13 cellular contexts compared by ENCODE assay signal in genomic region chr14:104350463-104351185, GRCh38.
DNase-seq lines count a peak whose midpoint lies in the region; ATAC-seq and TF ChIP-seq lines count a peak whose summit lies in the region.
"Had no signal": no experiment of that assay in that cellular context is flagged by ENCODE, and none has a peak within 500 bp of the region (broad histone marks: within the 10 kb centered on the region; RNA-seq: fewer than 3 reads in every experiment).

No MANE protein-coding gene starts in this region.

- H3K9me3 ChIP-seq in esophagus squamous epithelium (peaks cover 0 to 7% (median 0%) of the 10 kb centered on the region in 3 donors), GM23248 (ENCODE audit: low read depth) (no peaks in the 10 kb centered on the region)
- H3K9me3 ChIP-seq: ascending aorta had no signal

- H2AFZ ChIP-seq in GM23248 = no peak overlapping the region

- H3K27ac ChIP-seq in esophagus squamous epithelium = no peak overlapping the region
- H3K27ac ChIP-seq in GM23248 = no peak overlapping the region
- H3K27ac ChIP-seq: ascending aorta, HL-60, RWPE1 had no signal

- ATAC-seq in left cardiac atrium = no peak

- H3K36me3 ChIP-seq in esophagus squamous epithelium (no peaks in the 10 kb centered on the region), GM23248 (ENCODE audit: low read depth) (no peaks in the 10 kb centered on the region)
- H3K36me3 ChIP-seq: ascending aorta had no signal

- TF ChIP-seq POLR2A in esophagus squamous epithelium (IDR thresholded peaks at IDR 0.05) = no peak

- H3F3A ChIP-seq in GM23248 (ENCODE audit: insufficient read depth) = no peaks in the 10 kb centered on the region

- intact Hi-C loops in cardiac septum (cut with DNase I) = no loop called here
- intact Hi-C loops in left cardiac atrium (cut with DNase I) = no loop called here
- intact Hi-C loops in esophagus squamous epithelium (cut with DNase I) = no loop called here

- TF ChIP-seq CTCF in astrocyte of the spinal cord (IDR thresholded peaks at IDR 0.05; ENCODE audit: low read depth, low read length) = no peak
- no peak for TF ChIP-seq CTCF in esophagus squamous epithelium (IDR thresholded peaks at IDR 0.05)

- in situ Hi-C loops in astrocyte of the spinal cord (cut with HindIII; ENCODE audit: low sequenced_read_pairs) = no loop called here
- in situ Hi-C loops in GM23248 (cut with MboI) = no loop called here

- H3K4me1 ChIP-seq in esophagus squamous epithelium (peaks cover 0 to 11% (median 0%) of the 10 kb centered on the region in 3 donors), GM23248 (ENCODE audit: insufficient read depth) (no peaks in the 10 kb centered on the region)
- H3K4me1 ChIP-seq: ascending aorta had no signal

- no peaks in the 10 kb centered on the region for H3K79me2 ChIP-seq in GM23248 (ENCODE audit: insufficient read depth)

- H3K27me3 ChIP-seq in esophagus squamous epithelium = peaks cover 0 to 32% (median 0%) of the 10 kb centered on the region in 4 donors
- H3K27me3 ChIP-seq in GM23248 (replicated peaks; ENCODE audit: insufficient read depth) = no peaks in the 10 kb centered on the region
- H3K27me3 ChIP-seq: ascending aorta had no signal

- DNase-seq in cardiac septum (ENCODE audit: low spot score) (peak; percentile 41), left cardiac atrium (no peak), astrocyte of the spinal cord (ENCODE audit: low read depth, low spot score) (peak; percentile 1), mesenteric fat pad (ENCODE audit: low spot score) (peak; percentile 62), ureter (ENCODE audit: low spot score) (peak; percentile 46), esophagus squamous epithelium (lab: John Stamatoyannopoulos, UW) (no peak), GM23248 (no peak), NCI-H774 (lab: John Stamatoyannopoulos, UW) (no peak)
- DNase-seq: Kasumi-1, NCI-H526 had no signal

- H3K4me3 ChIP-seq in astrocyte of the spinal cord (ENCODE audit: low read depth, low read length) = no peak overlapping the region
- no peak overlapping the region for H3K4me3 ChIP-seq in esophagus squamous epithelium
- H3K4me3 ChIP-seq in GM23248 = no peak overlapping the region
- H3K4me3 ChIP-seq: ascending aorta had no signal

- WGBS in esophagus squamous epithelium, 2 donors = 21 to 35% methylated on average over 7 to 8 of the region's 8 CpGs
- 6 to 8% methylated on average over 8 of the region's 8 CpGs for WGBS in GM23248 (ENCODE audit: low coverage in 1 of 2, low lambda C conversion rate in 2 of 2, missing lambda C conversion rate in 2 of 2), 2 experiments

- no peak overlapping the region for H3K4me2 ChIP-seq in GM23248 (ENCODE audit: unreplicated experiment)

- no peaks in the 10 kb centered on the region for H4K20me1 ChIP-seq in GM23248 (ENCODE audit: insufficient read depth)

- H3K9ac ChIP-seq in GM23248 = no peak overlapping the region

- no peaks in the 10 kb centered on the region for H3K9me2 ChIP-seq in GM23248 (ENCODE audit: insufficient read depth)

Comparison
In these comparisons a context has a peak if more than half of its experiments do, and no peak if none do; other contexts are left out.
1. DNase-seq: peak in cardiac septum (single experiment), astrocyte of the spinal cord (single experiment), mesenteric fat pad (single experiment) and ureter (single experiment); none in left cardiac atrium (single experiment), esophagus squamous epithelium (single experiment), GM23248 (single experiment) and NCI-H774 (single experiment).